Comparison of ENCODE assay signal across 18 cellular contexts in the genomic region with DNA sequence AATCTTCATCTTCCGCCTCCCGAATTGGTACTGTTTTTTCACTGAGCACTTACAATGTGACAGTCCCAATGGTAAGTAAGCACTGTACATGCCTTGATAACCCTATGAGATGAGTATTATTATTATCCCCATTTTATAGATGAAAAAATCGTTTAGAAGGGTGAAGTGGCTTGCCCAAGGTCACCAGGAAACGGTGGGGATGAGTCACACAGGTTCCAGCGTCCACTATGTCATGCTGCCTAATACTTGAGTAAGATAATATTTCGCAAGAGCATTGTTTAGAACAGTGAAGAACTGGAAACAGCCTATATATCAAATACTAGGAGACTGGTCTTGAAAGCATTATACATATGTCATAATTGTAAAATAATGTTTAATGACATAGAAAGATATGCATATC. TPM values are rescaled to one million over a fixed set of nuclear protein-coding genes. Genes with fewer than 3 reads are reported as not detected.
DNase-seq lines count a peak whose midpoint lies in the region; FAIRE-seq and TF ChIP-seq lines count a peak whose summit lies in the region.
"Had no signal": no experiment of that assay in that cellular context is flagged by ENCODE, and none has a peak within 500 bp of the region (broad histone marks: within the 10 kb centered on the region; RNA-seq: fewer than 3 reads in every experiment).

No MANE protein-coding gene starts in this region.

- H3K27ac ChIP-seq in MM.1S (ENCODE audit: low read length): no peak overlapping the region
- H3K27ac ChIP-seq in esophagus muscularis mucosa (replicated peaks in 1 of 4): no peak overlapping the region
- H3K27ac ChIP-seq in Karpas-422 (ENCODE audit: low read length): no peak overlapping the region
- H3K27ac ChIP-seq: BLaER1, esophagus squamous epithelium had no signal

- H3K79me2 ChIP-seq in MM.1S (ENCODE audit: low read length) (no peaks in the 10 kb centered on the region), Karpas-422 (ENCODE audit: low read length) (no peaks in the 10 kb centered on the region)

- no peaks in the 10 kb centered on the region for H4K20me1 ChIP-seq in MM.1S (ENCODE audit: insufficient read depth, low read length)
- no peaks in the 10 kb centered on the region for H4K20me1 ChIP-seq in Karpas-422 (ENCODE audit: insufficient read depth, low read depth, low read length)

- H3K27me3 ChIP-seq in MM.1S (replicated peaks; ENCODE audit: insufficient read depth, low read length): no peaks in the 10 kb centered on the region
- H3K27me3 ChIP-seq in esophagus muscularis mucosa: peaks cover 0 to 23% (median 0%) of the 10 kb centered on the region in 4 donors
- no peaks in the 10 kb centered on the region for H3K27me3 ChIP-seq in Karpas-422 (ENCODE audit: low read length)

- no peak overlapping the region for H2AFZ ChIP-seq in MM.1S (ENCODE audit: low read length)
- no peak overlapping the region for H2AFZ ChIP-seq in Karpas-422 (ENCODE audit: low read length)

- no peak overlapping the region for H3K9ac ChIP-seq in MM.1S (ENCODE audit: low read length)
- no peak overlapping the region for H3K9ac ChIP-seq in Karpas-422 (ENCODE audit: low read length)
- H3K9ac ChIP-seq: BLaER1 had no signal

- no peak for TF ChIP-seq POLR2A in esophagus muscularis mucosa (IDR thresholded peaks at IDR 0.05; ENCODE audit: low read depth)

- H3K4me3 ChIP-seq in MM.1S (ENCODE audit: low read length) (no peak overlapping the region), esophagus muscularis mucosa (no peak overlapping the region), Karpas-422 (ENCODE audit: low read length) (no peak overlapping the region)
- H3K4me3 ChIP-seq: BLaER1, esophagus squamous epithelium had no signal

- H3K4me2 ChIP-seq in MM.1S (ENCODE audit: low read depth, low read length): no peak overlapping the region
- no peak overlapping the region for H3K4me2 ChIP-seq in Karpas-422 (ENCODE audit: low read depth, low read length, poor library complexity, severe bottlenecking)
- H3K4me2 ChIP-seq: BLaER1 had no signal

- intact Hi-C loops in esophagus muscularis mucosa (cut with DNase I): no loop called here

- H3K4me1 ChIP-seq in MM.1S (ENCODE audit: low read length) (no peaks in the 10 kb centered on the region), esophagus muscularis mucosa (no peaks in the 10 kb centered on the region), Karpas-422 (ENCODE audit: low read length) (peaks cover 10% of the 10 kb centered on the region)
- H3K4me1 ChIP-seq: esophagus squamous epithelium had no signal

- no peak for TF ChIP-seq CTCF in MM.1S (IDR thresholded peaks at IDR 0.05; ENCODE audit: low read length)
- TF ChIP-seq CTCF in esophagus muscularis mucosa (IDR thresholded peaks at IDR 0.05): no peak

- no peak for TF ChIP-seq EP300 in esophagus muscularis mucosa (IDR thresholded peaks at IDR 0.05)

- peak; percentile 60 for DNase-seq in EH (ENCODE audit: low read depth)
- peak; percentile 66 for DNase-seq in MV-4-11 (lab: John Stamatoyannopoulos, UW)
- DNase-seq in amniotic epithelial cell (ENCODE audit: low read depth): peak; percentile 88
- DNase-seq in lung microvascular endothelial cell (ENCODE audit: low read depth in 2 of 2): peak; percentile 26 to 86
- DNase-seq in frontal cortex (ENCODE audit: low spot score in 2 of 2): no peak
- no peak for DNase-seq in MM.1S
- no peak for DNase-seq in esophagus muscularis mucosa (ENCODE audit: extremely low spot score)
- no peak for DNase-seq in Karpas-422
- DNase-seq: activated CD8-positive, alpha-beta T cell treated with anti-CD3 and anti-CD28 coated beads for 36 hours; activated naive CD4-positive, alpha-beta T cell; esophagus squamous epithelium; GDM1; midbrain; NCI-H2029; stimulated activated CD4-positive, alpha-beta T cell treated with anti-CD3 and anti-CD28 coated beads, Interleukin-2, amount 100 ng/mL, for 24 hours had no signal

- H3K9me2 ChIP-seq in MM.1S (replicated peaks; ENCODE audit: insufficient read depth, low read length) (no peaks in the 10 kb centered on the region), Karpas-422 (replicated peaks; ENCODE audit: insufficient read depth, low read length) (no peaks in the 10 kb centered on the region)

- H3F3A ChIP-seq in MM.1S (ENCODE audit: insufficient read depth, low read length): no peaks in the 10 kb centered on the region

- FAIRE-seq in frontal cortex (lab: Jason Lieb, UNC): no peak
- FAIRE-seq: GM18507 had no signal

- no peaks in the 10 kb centered on the region for H3K36me3 ChIP-seq in MM.1S (replicated peaks; ENCODE audit: insufficient read depth, low read length)
- H3K36me3 ChIP-seq in esophagus muscularis mucosa: peaks cover 0 to 19% (median 4%) of the 10 kb centered on the region in 4 donors
- no peaks in the 10 kb centered on the region for H3K36me3 ChIP-seq in Karpas-422 (ENCODE audit: insufficient read depth, low read length)
- H3K36me3 ChIP-seq: BLaER1, esophagus squamous epithelium had no signal

- WGBS in esophagus muscularis mucosa: 76% methylated on average over 6 of the region's 6 CpGs

- H3K9me3 ChIP-seq in MM.1S (replicated peaks; ENCODE audit: insufficient read depth, low read length): no peaks in the 10 kb centered on the region
- no peaks in the 10 kb centered on the region for H3K9me3 ChIP-seq in esophagus muscularis mucosa
- no peaks in the 10 kb centered on the region for H3K9me3 ChIP-seq in Karpas-422 (ENCODE audit: low read length)
- H3K9me3 ChIP-seq: BLaER1, esophagus squamous epithelium had no signal

RNA-seq across cellular contexts. Expression of a gene that starts 12.9 kb away (rescaled TPM):
- total RNA-seq in lung microvascular endothelial cell: not detected in 2 replicates
- not detected for total RNA-seq in frontal cortex
- total RNA-seq in esophagus muscularis mucosa: not detected
- not detected in 2 replicates for total RNA-seq in Karpas-422 (2014; rRNA removed; shearing (Covaris generic); ENCODE audit: low replicate concordance)
- total RNA-seq: activated CD8-positive, alpha-beta T cell treated with anti-CD3 and anti-CD28 coated beads for 36 hours; esophagus squamous epithelium; posterior vena cava had no signal

RNA-seq across cellular contexts. Expression of a gene that starts 19.4 kb away (rescaled TPM):
- total RNA-seq in lung microvascular endothelial cell (17.0 and 22.2 TPM in 2 replicates), frontal cortex (17.9 TPM), esophagus muscularis mucosa (10 to 100 TPM; 34.9 to 54.9 (median 46.2) TPM)
- 13.3 and 35.3 TPM in 2 replicates for total RNA-seq in Karpas-422 (2014; rRNA removed; shearing (Covaris generic); ENCODE audit: low replicate concordance)

Comparison
In these comparisons a context has a peak if more than half of its experiments do, and no peak if none do; other contexts are left out.
1. DNase-seq: peak in EH (single experiment), MV-4-11 (single experiment), amniotic epithelial cell (single experiment) and lung microvascular endothelial cell (2 of 2); none in frontal cortex (0 of 2), MM.1S (single experiment), esophagus muscularis mucosa (single experiment) and Karpas-422 (single experiment).